9 cellular contexts compared by ENCODE assay signal in the genomic region with DNA sequence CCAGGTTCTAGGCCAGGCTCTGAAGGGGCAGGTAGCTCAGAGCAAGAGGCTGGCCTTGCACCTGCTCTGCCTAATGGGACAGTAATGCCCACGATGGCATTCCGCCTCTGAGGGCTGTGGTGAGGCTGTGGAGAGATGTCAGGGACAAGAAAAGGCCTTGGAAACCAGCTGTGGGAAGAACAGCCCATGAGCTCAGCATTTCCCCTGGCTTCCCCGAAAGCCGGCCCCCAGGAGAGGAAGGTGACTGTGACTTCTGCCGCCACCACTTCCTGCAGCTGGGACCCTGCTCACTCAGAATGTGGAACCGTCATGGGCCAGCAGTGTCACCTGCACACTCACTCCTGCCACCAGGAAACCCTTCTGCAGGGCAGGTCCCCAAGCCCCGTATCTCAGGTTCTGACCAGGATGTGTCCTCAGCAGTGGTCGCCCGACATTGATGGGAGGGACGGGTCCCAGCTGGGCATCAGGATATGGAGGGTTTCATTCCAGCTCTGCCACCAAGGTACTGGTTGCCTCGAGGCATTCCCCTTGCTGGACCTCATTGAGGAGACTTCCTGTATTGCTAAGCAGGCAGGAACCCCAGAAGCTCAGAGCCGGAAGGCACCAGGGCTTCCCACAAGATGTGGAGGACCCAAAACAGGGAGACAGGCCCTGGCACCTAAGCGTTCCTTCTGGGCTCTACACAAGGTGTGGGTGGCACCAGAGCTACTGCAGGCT. TPM values are rescaled to one million over a fixed set of nuclear protein-coding genes. Genes with fewer than 3 reads are reported as not detected.
A peak's percentile ranks its signal among the peaks of the same experiment; 100 is the strongest.
DNase-seq lines count a peak whose midpoint lies in the region; ATAC-seq and TF ChIP-seq lines count a peak whose summit lies in the region.
"Had no signal": no experiment of that assay in that cellular context is flagged by ENCODE, and none has a peak within 500 bp of the region (broad histone marks: within the 10 kb centered on the region; RNA-seq: fewer than 3 reads in every experiment).

No MANE protein-coding gene starts in this region.

- H3K36me3 ChIP-seq in lower lobe of right lung (no peaks in the 10 kb centered on the region), transverse colon (no peaks in the 10 kb centered on the region), SJCRH30 (no peaks in the 10 kb centered on the region), esophagus squamous epithelium (no peaks in the 10 kb centered on the region)

- 62% methylated on average over 13 of the region's 13 CpGs; no CpG with 5 or more reads in 1 of the 2 donors for WGBS in transverse colon (ENCODE audit: low coverage in 1 of 2), 2 donors
- WGBS in esophagus squamous epithelium, 2 donors, result 57 to 84% methylated on average over 5 to 8 of the region's 13 CpGs

- CTCF ChIA-PET in activated CD4-positive, alpha-beta memory T cell treated with anti-CD3 and anti-CD28 coated beads for 36 hours (lab: Charles Lee), result interaction anchor here (0.6 to 7.1 kb wide), 14 partner anchors 8 to 430 kb away, joined by 3 to 93 read pairs (median 4); partner anchors contain the start of gene SEMA7A

- H3K27me3 Mint-ChIP-seq in activated CD4-positive, alpha-beta memory T cell treated with anti-CD3 and anti-CD28 coated beads for 36 hours, result no peaks in the 10 kb centered on the region

- TF ChIP-seq CTCF in lower lobe of right lung (IDR thresholded peaks at IDR 0.05) (no peak), transverse colon (IDR thresholded peaks at IDR 0.05) (no peak), esophagus squamous epithelium (IDR thresholded peaks at IDR 0.05) (no peak)

- H3K4me1 Mint-ChIP-seq in activated CD4-positive, alpha-beta memory T cell treated with anti-CD3 and anti-CD28 coated beads for 36 hours (ENCODE audit: low read depth), result peaks cover 73% of the 10 kb centered on the region

- in situ Hi-C loops in transverse colon (cut with MboI; ENCODE audit: low pct_ligation_motif_present in 1 of 4, low pct_unique_long_range_greater_than_20kb in 1 of 4, low sequenced_read_pairs in 3 of 4), result no loop called here

- peak; percentile 95 for DNase-seq in activated CD4-positive, alpha-beta memory T cell treated with anti-CD3 and anti-CD28 coated beads for 36 hours
- DNase-seq in lower lobe of right lung (peak; percentile 62), transverse colon (peak; percentile 68), SJCRH30 (no peak), esophagus squamous epithelium (lab: John Stamatoyannopoulos, UW) (no peak)

- peaks cover 6% of the 10 kb centered on the region for H3K27me3 ChIP-seq in lower lobe of right lung (ENCODE audit: low read depth)
- H3K27me3 ChIP-seq in transverse colon, result peaks cover 17% of the 10 kb centered on the region
- H3K27me3 ChIP-seq in SJCRH30, result no peaks in the 10 kb centered on the region
- H3K27me3 ChIP-seq in esophagus squamous epithelium, result peaks cover 0 to 60% (median 0%) of the 10 kb centered on the region in 4 donors

- peaks cover 39% of the 10 kb centered on the region for H3K4me1 ChIP-seq in lower lobe of right lung
- H3K4me1 ChIP-seq in transverse colon, result peaks cover 0 to 13% (median 0%) of the 10 kb centered on the region in 4 donors
- H3K4me1 ChIP-seq in SJCRH30, result peaks cover 33% of the 10 kb centered on the region
- H3K4me1 ChIP-seq in esophagus squamous epithelium, result peaks cover 6 to 50% (median 8%) of the 10 kb centered on the region in 3 donors

- H3K36me3 Mint-ChIP-seq in activated CD4-positive, alpha-beta memory T cell treated with anti-CD3 and anti-CD28 coated beads for 36 hours, result no peaks in the 10 kb centered on the region

- peak overlapping the region; percentile 85 for H3K27ac Mint-ChIP-seq in activated CD4-positive, alpha-beta memory T cell treated with anti-CD3 and anti-CD28 coated beads for 36 hours

- no peak for TF ChIP-seq POLR2A in transverse colon (IDR thresholded peaks at IDR 0.05)
- no peak for TF ChIP-seq POLR2A in esophagus squamous epithelium (IDR thresholded peaks at IDR 0.05)

- H3K9me3 Mint-ChIP-seq in activated CD4-positive, alpha-beta memory T cell treated with anti-CD3 and anti-CD28 coated beads for 36 hours, result no peaks in the 10 kb centered on the region

- TF ChIP-seq EP300 in transverse colon (IDR thresholded peaks at IDR 0.05; ENCODE audit: low read depth), result no peak

- peak; percentile 45 for ATAC-seq in GM18511 (IDR thresholded peaks at IDR 0.05; ENCODE audit: unreplicated experiment)
- peak; percentile 25 for ATAC-seq in HG03196 (IDR thresholded peaks at IDR 0.05; ENCODE audit: unreplicated experiment)
- ATAC-seq in lower lobe of right lung, result peak in 1 of 2 donors; percentile 26
- no peak for ATAC-seq in GM18520 (IDR thresholded peaks at IDR 0.05; ENCODE audit: unreplicated experiment)

- no peak overlapping the region for H3K27ac ChIP-seq in lower lobe of right lung
- peak overlapping the region in 1 of 4 donors; percentile 6 for H3K27ac ChIP-seq in transverse colon
- no peak overlapping the region for H3K27ac ChIP-seq in SJCRH30
- peak overlapping the region in 2 of 4 donors; percentile 14 to 25 for H3K27ac ChIP-seq in esophagus squamous epithelium

- intact Hi-C loops in activated CD4-positive, alpha-beta memory T cell treated with anti-CD3 and anti-CD28 coated beads for 36 hours (cut with micrococcal nuclease), result loop anchor here (1.0 to 5.0 kb wide), 4 partner anchors 30 to 384 kb away; partner anchors contain the start of genes SEMA7A and UBL7
- intact Hi-C loops in lower lobe of right lung (cut with DNase I) (no loop called here), transverse colon (cut with DNase I; ENCODE audit: low total_unique reads) (no loop called here), esophagus squamous epithelium (cut with DNase I) (no loop called here)

- H3K4me3 Mint-ChIP-seq in activated CD4-positive, alpha-beta memory T cell treated with anti-CD3 and anti-CD28 coated beads for 36 hours, result peak overlapping the region; percentile 28

- POLR2A ChIA-PET in activated CD4-positive, alpha-beta memory T cell treated with anti-CD3 and anti-CD28 coated beads for 36 hours (lab: Charles Lee), result interaction anchor here (0.7 to 6.2 kb wide), 11 partner anchors 8 to 438 kb away, joined by 3 to 85 read pairs (median 5); partner anchors contain the start of genes ARID3B, SEMA7A and UBL7

- H3K4me3 ChIP-seq in lower lobe of right lung (no peak overlapping the region), transverse colon (no peak overlapping the region), SJCRH30 (no peak overlapping the region), esophagus squamous epithelium (no peak overlapping the region)

- H3K9me3 ChIP-seq in lower lobe of right lung (no peaks in the 10 kb centered on the region), transverse colon (no peaks in the 10 kb centered on the region), SJCRH30 (replicated peaks) (no peaks in the 10 kb centered on the region), esophagus squamous epithelium (no peaks in the 10 kb centered on the region)

RNA-seq across cellular contexts. Expression of gene SEMA7A, which starts 30.7 kb away (rescaled TPM):
- total RNA-seq in activated CD4-positive, alpha-beta memory T cell treated with anti-CD3 and anti-CD28 coated beads for 36 hours, result 10 to 100 TPM; 65.9 to 68.4 TPM
- total RNA-seq in lower lobe of right lung (4.6 TPM), transverse colon (1 to 10 TPM in 3 of 4 donors, under 1 TPM in 1; 0.20 to 5.6 (median 3.1) TPM), esophagus squamous epithelium (1 to 10 TPM; 1.2 to 7.5 (median 2.9) TPM)
- total RNA-seq in SJCRH30 (2014; rRNA removed; shearing (Covaris generic)), result 2.6 and 2.8 TPM in 2 replicates

RNA-seq across cellular contexts. Expression of gene CYP11A1, which starts 35.6 kb away (rescaled TPM):
- total RNA-seq in activated CD4-positive, alpha-beta memory T cell treated with anti-CD3 and anti-CD28 coated beads for 36 hours, result under 1 TPM in 1 of 2 experiments, not detected in 1; 0.29 TPM
- total RNA-seq in lower lobe of right lung (0.59 TPM), transverse colon (under 1 TPM in 2 of 4 donors, not detected in 2; 0.40 to 0.79 TPM), esophagus squamous epithelium (10 to 100 TPM in 2 of 4 donors, 1 to 10 TPM in 2; 1.3 to 17.0 (median 9.5) TPM)
- not detected in 2 replicates for total RNA-seq in SJCRH30 (2014; rRNA removed; shearing (Covaris generic))
- total RNA-seq: endothelial cell of umbilical vein had no signal

RNA-seq across cellular contexts. Expression of gene UBL7, which starts 57.9 kb away (rescaled TPM):
- total RNA-seq in activated CD4-positive, alpha-beta memory T cell treated with anti-CD3 and anti-CD28 coated beads for 36 hours, result 10 to 100 TPM; 52.3 to 58.2 TPM
- total RNA-seq in lower lobe of right lung (40.2 TPM), transverse colon (100 to 1,000 TPM in 1 of 4 donors, 10 to 100 TPM in 2, 1 to 10 TPM in 1; 4.0 to 157 (median 42.3) TPM), esophagus squamous epithelium (10 to 100 TPM; 31.2 to 44.0 (median 35.2) TPM)
- 71.9 and 77.1 TPM in 2 replicates for total RNA-seq in SJCRH30 (2014; rRNA removed; shearing (Covaris generic))

Comparison
In these comparisons a context has a peak if more than half of its experiments do, and no peak if none do; other contexts are left out.
1. DNase-seq: peak in activated CD4-positive, alpha-beta memory T cell treated with anti-CD3 and anti-CD28 coated beads for 36 hours (single experiment), lower lobe of right lung (single experiment) and transverse colon (single experiment); none in SJCRH30 (0 of 2) and esophagus squamous epithelium (single experiment).
2. RNA of gene SEMA7A, which starts 30.7 kb away (total RNA-seq): 65.9 to 68.4 TPM in activated CD4-positive, alpha-beta memory T cell treated with anti-CD3 and anti-CD28 coated beads for 36 hours; 0.20 to 5.6 TPM in transverse colon, 4.6 TPM in lower lobe of right lung (single experiment), 1.2 to 7.5 TPM in esophagus squamous epithelium and 2.6 to 2.8 TPM in SJCRH30; every median in the first group is over 4 times any median in the second.